In genomic region chr14:99518441-99519346, GRCh38 we compare ENCODE assay signal across 7 cellular contexts. TPM values are rescaled to one million over a fixed set of nuclear protein-coding genes. Genes with fewer than 3 reads are reported as not detected.
DNase-seq lines count a peak whose midpoint lies in the region; ATAC-seq, FAIRE-seq and TF ChIP-seq lines count a peak whose summit lies in the region.

No MANE protein-coding gene starts in this region.

- peak; percentile 99 to 100 for TF ChIP-seq RAD21 in liver (IDR thresholded peaks at IDR 0.05)

- peaks cover 0 to 20% (median 2%) of the 10 kb centered on the region in 4 donors for H3K36me3 ChIP-seq in liver (ENCODE audit: control insufficient read depth in 4 of 4, insufficient read depth in 3 of 4, low read depth in 1 of 4, low read length in 3 of 4)

- WGBS in liver, result 38% methylated on average over 21 of the region's 21 CpGs

- peak; percentile 72 for ATAC-seq in HG02798 (IDR thresholded peaks at IDR 0.05; ENCODE audit: poor library complexity, unreplicated experiment)

- H3K4me3 ChIP-seq in liver (ENCODE audit: low read depth in 1 of 3, low read length in 3 of 3), result no peak overlapping the region

- no peaks in the 10 kb centered on the region for H3K27me3 ChIP-seq in liver (ENCODE audit: control insufficient read depth in 4 of 4, insufficient read depth in 4 of 4, low read length in 3 of 4)

- H3K9ac ChIP-seq in liver (ENCODE audit: low read depth in 1 of 2, low read length in 2 of 2), result no peak overlapping the region

- FAIRE-seq in GM12892 (lab: Jason Lieb, UNC), result peak; percentile 96

- H3K4me1 ChIP-seq in liver (ENCODE audit: control insufficient read depth in 4 of 4, insufficient read depth in 4 of 4, low read length in 3 of 4), result peaks cover 0 to 12% (median 3%) of the 10 kb centered on the region in 4 donors

- H3K27ac ChIP-seq in liver (ENCODE audit: low read depth in 1 of 2, low read length in 2 of 2), result no peak overlapping the region

- no peak for TF ChIP-seq POLR2A in GM12892 (IDR thresholded peaks at IDR 0.05; ENCODE audit: low read depth, low read length)

- no peaks in the 10 kb centered on the region for H3K9me3 ChIP-seq in liver (ENCODE audit: control insufficient read depth in 4 of 4, low read length in 3 of 4)

- peak; percentile 98 for TF ChIP-seq CTCF in liver (IDR thresholded peaks at IDR 0.05; ENCODE audit: low read depth, low read length, missing input control)

- DNase-seq in GM12892 (ENCODE audit: insufficient read length) (peak; percentile 91), NCI-H2081 treated with DMSO at 0.1 percent for 48 hours (lab: John Stamatoyannopoulos, UW) (peak; percentile 31)
- peak; percentile 93 for DNase-seq in activated CD4-positive, CD25-positive, alpha-beta regulatory T cell treated with anti-CD3 and anti-CD28 coated beads, Interleukin-2, amount 50 U/mL, for 72 hours
- DNase-seq in central memory CD4-positive, alpha-beta T cell, result peak; percentile 74
- peak; percentile 63 to 75 (median 67) for DNase-seq in stimulated activated CD4-positive, alpha-beta T cell treated with anti-CD3 and anti-CD28 coated beads, TNF-alpha, amount 100 ng/mL, for 48 hours (ENCODE audit: low read depth in 3 of 3)

TF ChIP-seq in liver, 16 proteins besides CTCF, POLR2A, EP300 and RAD21:
- TF ChIP-seq FOXA1 (IDR thresholded peaks at IDR 0.05) (no peak), RXRA (IDR thresholded peaks at IDR 0.05) (peak; percentile 9 to 26), JUND (IDR thresholded peaks at IDR 0.05) (no peak), FOXA2 (IDR thresholded peaks at IDR 0.05) (no peak)

RNA-seq across cellular contexts. Expression of gene CCNK, which starts 37.5 kb away (rescaled TPM):
- polyA plus RNA-seq in GM12892 (2012; ENCODE audit: missing spikeins), result 43.2 TPM
- 10 to 100 TPM; 17.7 to 33.4 TPM for total RNA-seq in liver
- polyA plus RNA-seq in liver, result 1 to 10 TPM; 7.7 to 8.7 TPM

RNA-seq across cellular contexts. Expression of gene SETD3, which starts 38.0 kb away (rescaled TPM):
- polyA plus RNA-seq in GM12892 (2012; ENCODE audit: missing spikeins), result 31.5 TPM
- 10 to 100 TPM; 18.7 to 39.7 TPM for total RNA-seq in liver
- polyA plus RNA-seq in liver, result 10 to 100 TPM; 19.1 to 19.7 TPM

Comparison
In these comparisons a context has a peak if more than half of its experiments do, and no peak if none do; other contexts are left out.
1. DNase-seq: peak in every context shown above with its lines; median percentile 93 in activated CD4-positive, CD25-positive, alpha-beta regulatory T cell treated with anti-CD3 and anti-CD28 coated beads, Interleukin-2, amount 50 U/mL, for 72 hours; 91 in GM12892; 74 in central memory CD4-positive, alpha-beta T cell; 67 in stimulated activated CD4-positive, alpha-beta T cell treated with anti-CD3 and anti-CD28 coated beads, TNF-alpha, amount 100 ng/mL, for 48 hours; 31 in NCI-H2081 treated with DMSO at 0.1 percent for 48 hours.